ENCODE assay signal across 8 cellular contexts in genomic region chr9:78031826-78032598, GRCh38. TPM values are rescaled to one million over a fixed set of nuclear protein-coding genes. Genes with fewer than 3 reads are reported as not detected.
DNase-seq lines count a peak whose midpoint lies in the region; ATAC-seq and TF ChIP-seq lines count a peak whose summit lies in the region.

No MANE protein-coding gene starts in this region.

- H3K4me2 ChIP-seq in PC-9 = peak overlapping the region; percentile 100

- peak; percentile 90 for TF ChIP-seq POLR2A in erythroblast (IDR thresholded peaks at IDR 0.05; ENCODE audit: low read length)

- intact Hi-C loops in CD8-positive, alpha-beta T cell (cut with DNase I, micrococcal nuclease) = loop anchor here (1.0 to 10.0 kb wide), 9 partner anchors 87 to 855 kb away; partner anchors contain the start of genes CEP78 (in 2 of the 2), VPS13A (in 2 of the 2) and PSAT1 (in 1 of the 2)
- intact Hi-C loops in PC-9 (cut with micrococcal nuclease; ENCODE audit: unreplicated experiment) = loop anchor here (1.0 to 10.0 kb wide), 9 partner anchors 89 to 855 kb away; partner anchors contain the start of genes CEP78, GNA14 and VPS13A

- peak overlapping the region; percentile 97 for H3K27ac Mint-ChIP-seq in CD8-positive, alpha-beta T cell
- peak overlapping the region in 1 of 3 donors; percentile 52 for H3K27ac Mint-ChIP-seq in IgD-negative memory B cell

- peak overlapping the region; percentile 49 for H3K27ac ChIP-seq in CD8-positive, alpha-beta T cell (ENCODE audit: low read depth, low read length)
- H3K27ac ChIP-seq in PC-9 = peak overlapping the region; percentile 63

- H3K9me3 Mint-ChIP-seq in CD8-positive, alpha-beta T cell = no peaks in the 10 kb centered on the region
- peaks cover 0 to 2% (median 2%) of the 10 kb centered on the region in 3 donors for H3K9me3 Mint-ChIP-seq in IgD-negative memory B cell

- no peaks in the 10 kb centered on the region for H3K27me3 ChIP-seq in CD8-positive, alpha-beta T cell (ENCODE audit: insufficient read depth, low read length)
- H3K27me3 ChIP-seq in PC-9 (ENCODE audit: insufficient read depth, low read depth) (no peaks in the 10 kb centered on the region), mononuclear cell (ENCODE audit: insufficient read depth, low read length) (peaks cover 5% of the 10 kb centered on the region)

- H3K27me3 Mint-ChIP-seq in CD8-positive, alpha-beta T cell (ENCODE audit: low read depth) = peaks cover 2% of the 10 kb centered on the region
- peaks cover 55% of the 10 kb centered on the region for H3K27me3 Mint-ChIP-seq in IgD-negative memory B cell

- no peaks in the 10 kb centered on the region for H3K36me3 ChIP-seq in CD8-positive, alpha-beta T cell (ENCODE audit: insufficient read depth, low read length)
- H3K36me3 ChIP-seq in PC-9 (ENCODE audit: low read depth) = no peaks in the 10 kb centered on the region

- no peaks in the 10 kb centered on the region for H3K9me3 ChIP-seq in CD8-positive, alpha-beta T cell (ENCODE audit: low read length)
- H3K9me3 ChIP-seq in PC-9 (ENCODE audit: insufficient read depth, low read depth) (no peaks in the 10 kb centered on the region), mononuclear cell (ENCODE audit: low read depth, low read length) (no peaks in the 10 kb centered on the region)

- DNase-seq in CD8-positive, alpha-beta T cell = peak; percentile 32 to 75 (median 61)
- peak; percentile 79 to 93 for DNase-seq in PC-9
- peak; percentile 75 to 80 for DNase-seq in activated T-cell treated with anti-CD3 and anti-CD28 coated beads, Interleukin-2, amount 50 U/mL, for 48 hours
- peak; percentile 88 to 92 for DNase-seq in erythroblast (lab: John Stamatoyannopoulos, UW)
- DNase-seq in stimulated activated CD8-positive, alpha-beta memory T cell treated with anti-CD3 and anti-CD28 coated beads, Interleukin-15, amount 100 ng/mL, for 48 hours (ENCODE audit: low read depth in 2 of 2) = peak; percentile 43 to 60

- peaks cover 3% of the 10 kb centered on the region; the same call in 1 of the 2 replicates for H4K20me1 ChIP-seq in PC-9 (ENCODE audit: insufficient read depth)

- peaks cover 47% of the 10 kb centered on the region for H3K4me1 ChIP-seq in CD8-positive, alpha-beta T cell (ENCODE audit: insufficient read depth, low read length)
- H3K4me1 ChIP-seq in PC-9 (replicated peaks; ENCODE audit: insufficient read depth) = peaks cover 35% of the 10 kb centered on the region
- peaks cover 55% of the 10 kb centered on the region for H3K4me1 ChIP-seq in mononuclear cell (ENCODE audit: insufficient read depth, low read length)

- peaks cover 53% of the 10 kb centered on the region for H3K4me1 Mint-ChIP-seq in CD8-positive, alpha-beta T cell (ENCODE audit: low read depth)
- H3K4me1 Mint-ChIP-seq in IgD-negative memory B cell = peaks cover 11 to 16% (median 13%) of the 10 kb centered on the region in 3 donors

- no peak for TF ChIP-seq CTCF in CD8-positive, alpha-beta T cell (IDR thresholded peaks at IDR 0.05)
- no peak for TF ChIP-seq CTCF in PC-9 (conservative IDR thresholded peaks at IDR 0.05)

- ATAC-seq in CD8-positive, alpha-beta T cell = peak; percentile 56
- no peak for ATAC-seq in GM18861 (IDR thresholded peaks at IDR 0.05; ENCODE audit: unreplicated experiment)

- peak overlapping the region; percentile 94 for H3K4me3 Mint-ChIP-seq in CD8-positive, alpha-beta T cell
- H3K4me3 Mint-ChIP-seq in IgD-negative memory B cell = peak overlapping the region; percentile 80 to 91 (median 85)

- H3F3A ChIP-seq in PC-9 (ENCODE audit: insufficient read depth, low read depth) = peaks cover 6% of the 10 kb centered on the region; the same call in 1 of the 2 replicates

- POLR2A ChIA-PET in CD8-positive, alpha-beta T cell (lab: Charles Lee) = interaction anchor here (0.6 to 3.0 kb wide), 8 partner anchors 21 to 168 kb away, joined by 3 to 8 read pairs (median 4); no protein-coding TSS in a partner anchor
- POLR2A ChIA-PET in PC-9 (lab: Charles Lee; ENCODE audit: unreplicated experiment) = interaction anchor here (0.6 kb wide), 1 partner anchor 15 kb away, joined by 7 read pairs; no protein-coding TSS in a partner anchor

- H3K9me2 ChIP-seq in PC-9 (ENCODE audit: insufficient read depth) = no peaks in the 10 kb centered on the region

- peak overlapping the region; percentile 59 for H3K4me3 ChIP-seq in CD8-positive, alpha-beta T cell (ENCODE audit: low read depth, low read length)
- peak overlapping the region; percentile 94 for H3K4me3 ChIP-seq in PC-9
- H3K4me3 ChIP-seq in mononuclear cell (ENCODE audit: low read length) = peak overlapping the region; percentile 61

- CTCF ChIA-PET in CD8-positive, alpha-beta T cell (lab: Charles Lee) = interaction anchor here (1.5 to 5.9 kb wide), 2 partner anchors 54 to 89 kb away, joined by 4 to 65 read pairs; no protein-coding TSS in a partner anchor
- CTCF ChIA-PET in PC-9 (lab: Charles Lee) = interaction anchor here (0.6 to 1.1 kb wide), 3 partner anchors 55 to 205 kb away, joined by 3 read pairs; no protein-coding TSS in a partner anchor

- BruUV-seq in PC-9 (replicated peaks; lab: Mats Ljungman, UMichigan) = no TSS peak

- peaks cover 43% of the 10 kb centered on the region for H3K79me2 ChIP-seq in PC-9 (ENCODE audit: low read depth)

- H2AFZ ChIP-seq in PC-9 = peak overlapping the region; percentile 88

- peaks cover 14% of the 10 kb centered on the region for H3K36me3 Mint-ChIP-seq in CD8-positive, alpha-beta T cell
- H3K36me3 Mint-ChIP-seq in IgD-negative memory B cell = no peaks in the 10 kb centered on the region

RNA-seq across cellular contexts. Expression of gene GNAQ, which starts 0.4 kb away (rescaled TPM):
- 10 to 100 TPM; 27.2 to 28.3 TPM for total RNA-seq in CD8-positive, alpha-beta T cell
- polyA plus RNA-seq in IgD-negative memory B cell = 0.39 TPM
- total RNA-seq in PC-9 (2021) (51.6 and 53.5 TPM in 2 replicates), mononuclear cell (43.8 TPM)
